In genomic region chr19:47495478-47496372, GRCh38 we compare ENCODE assay signal across 1 cellular context.
TF ChIP-seq lines count a peak whose summit lies in the region.

No MANE protein-coding gene starts in this region.

TF ChIP-seq in HepG2, 621 proteins besides CTCF, POLR2A, EP300 and RAD21:
- TF ChIP-seq NFYC (CRISPR knock-in tag; IDR thresholded peaks at IDR 0.05) (no peak), ZNF775 (CRISPR knock-in tag; IDR thresholded peaks at IDR 0.05; ENCODE audit: borderline replicate concordance) (no peak), SNAPC5 (CRISPR knock-in tag; IDR thresholded peaks at IDR 0.05; ENCODE audit: borderline replicate concordance) (no peak), ZNF280B (CRISPR knock-in tag; IDR thresholded peaks at IDR 0.05; ENCODE audit: borderline replicate concordance) (no peak), ZNF10 (CRISPR knock-in tag; IDR thresholded peaks at IDR 0.05; ENCODE audit: borderline replicate concordance, low read depth) (no peak), ZNF761 (CRISPR knock-in tag; conservative IDR thresholded peaks at IDR 0.05) (no peak), PAX8 (CRISPR knock-in tag; IDR thresholded peaks at IDR 0.05; ENCODE audit: borderline replicate concordance) (no peak)
TF ChIP-seq in HepG2: peak in this region for 0.
